In genomic region chr6:163239572-163240340, GRCh38 we compare ENCODE assay signal across 23 cellular contexts.
DNase-seq lines count a peak whose midpoint lies in the region; ATAC-seq, FAIRE-seq and TF ChIP-seq lines count a peak whose summit lies in the region.
"Had no signal": no experiment of that assay in that cellular context is flagged by ENCODE, and none has a peak within 500 bp of the region (broad histone marks: within the 10 kb centered on the region; RNA-seq: fewer than 3 reads in every experiment).

No MANE protein-coding gene starts in this region.

- H3K4me2 ChIP-seq in HepG2 (ENCODE audit: low read depth, low read length): no peak overlapping the region

- FAIRE-seq in HepG2 (lab: Jason Lieb, UNC): no peak
- FAIRE-seq in urothelium cell line (lab: Jason Lieb, UNC): peak; percentile 92
- FAIRE-seq: H54 had no signal

- H3K27me3 ChIP-seq in HepG2 (ENCODE audit: control insufficient read depth in 1 of 2, insufficient read depth in 2 of 2, low read length in 2 of 2) (peaks cover 0 to 2% of the 10 kb centered on the region in 2 experiments; a peak in 1 of 5 replicates), right lobe of liver (no peaks in the 10 kb centered on the region)
- H3K27me3 ChIP-seq: BE2C had no signal

- H3K4me1 Mint-ChIP-seq in natural killer cell treated with Interleukin-12 subunit alpha and Interleukin-12 subunit beta and Interleukin-15 and Interleukin-18, amount 100 ng/mL, for 72 hours (ENCODE audit: low read depth in 2 of 2): no peaks in the 10 kb centered on the region
- H3K4me1 Mint-ChIP-seq: CD8-positive, alpha-beta memory T cell had no signal

- intact Hi-C loops in HepG2 (cut with micrococcal nuclease; ENCODE audit: unreplicated experiment) (no loop called here), right lobe of liver (cut with DNase I) (no loop called here)

- no peaks in the 10 kb centered on the region for H3K9me3 ChIP-seq in HepG2 (ENCODE audit: low read length)
- H3K9me3 ChIP-seq in right lobe of liver: no peaks in the 10 kb centered on the region
- H3K9me3 ChIP-seq: BE2C had no signal

- POLR2A ChIA-PET in HepG2 (lab: Yijun Ruan, JAX): no interaction called here

- H3K27ac ChIP-seq in HepG2 (ENCODE audit: extremely low read length, insufficient read depth, low read length) (no peak overlapping the region), right lobe of liver (no peak overlapping the region), cingulate gyrus (ENCODE audit: low read depth, low read length) (peak overlapping the region; percentile 96)

- TF ChIP-seq CTCF in HepG2 (CRISPR knock-in tag; IDR thresholded peaks at IDR 0.05) (no peak), right lobe of liver (IDR thresholded peaks at IDR 0.05) (no peak)

- no peak for TF ChIP-seq POLR2A in HepG2 (IDR thresholded peaks at IDR 0.05; ENCODE audit: insufficient read depth in 1 of 2, low read depth in 2 of 2, low read length in 2 of 2)
- TF ChIP-seq POLR2A in right lobe of liver (IDR thresholded peaks at IDR 0.05): no peak

- H3K36me3 ChIP-seq in HepG2 (replicated peaks in 1 of 2; ENCODE audit: control insufficient read depth in 1 of 2, insufficient read depth in 2 of 2, low read length in 2 of 2) (no peaks in the 10 kb centered on the region), right lobe of liver (no peaks in the 10 kb centered on the region)
- H3K36me3 ChIP-seq: BE2C had no signal

- H4K20me1 ChIP-seq in HepG2 (ENCODE audit: insufficient read depth, low read length): no peaks in the 10 kb centered on the region

- ATAC-seq in HepG2: no peak
- no peak for ATAC-seq in right lobe of liver
- peak; percentile 46 to 52 for ATAC-seq in natural killer cell treated with Interleukin-12 subunit alpha and Interleukin-12 subunit beta and Interleukin-15 and Interleukin-18, amount 100 ng/mL, for 72 hours
- no peak for ATAC-seq in GM18909 (IDR thresholded peaks at IDR 0.05; ENCODE audit: poor library complexity, unreplicated experiment)

- no peaks in the 10 kb centered on the region for H3K9me3 Mint-ChIP-seq in natural killer cell treated with Interleukin-12 subunit alpha and Interleukin-12 subunit beta and Interleukin-15 and Interleukin-18, amount 100 ng/mL, for 72 hours
- H3K9me3 Mint-ChIP-seq: CD8-positive, alpha-beta memory T cell had no signal

- no peak overlapping the region for H3K9ac ChIP-seq in HepG2 (ENCODE audit: insufficient read depth, low read depth, low read length)

- TF ChIP-seq EP300 in HepG2 (IDR thresholded peaks at IDR 0.05; ENCODE audit: low read depth in 2 of 2, low read length in 2 of 2) (no peak), HepG2 (CRISPR knock-in tag; IDR thresholded peaks at IDR 0.05; ENCODE audit: borderline replicate concordance) (no peak)

- WGBS in HepG2 (ENCODE audit: low lambda C conversion rate): 68% methylated on average over 19 of the region's 19 CpGs
- 86% methylated on average over 18 of the region's 19 CpGs for WGBS in right lobe of liver (ENCODE audit: insufficient coverage, low coverage, low lambda C conversion rate, missing lambda C conversion rate)

- H2AFZ ChIP-seq in HepG2 (ENCODE audit: low read length): no peak overlapping the region

- CTCF ChIA-PET in HepG2 (lab: Yijun Ruan, JAX; ENCODE audit: low intra/inter-chr PET ratio, low total read pairs): no interaction called here

- H3K4me1 ChIP-seq in HepG2 (ENCODE audit: insufficient read depth, low read length) (no peaks in the 10 kb centered on the region), right lobe of liver (no peaks in the 10 kb centered on the region)
- H3K4me1 ChIP-seq: BE2C had no signal

- DNase-seq in HepG2 (ENCODE audit: low spot score): no peak
- no peak for DNase-seq in right lobe of liver
- DNase-seq in natural killer cell treated with Interleukin-12 subunit alpha and Interleukin-12 subunit beta and Interleukin-15 and Interleukin-18, amount 100 ng/mL, for 72 hours (ENCODE audit: low spot score): no peak
- DNase-seq in urothelium cell line (ENCODE audit: low spot score): no peak
- DNase-seq in anterior cingulate cortex (lab: John Stamatoyannopoulos, UW): no peak
- DNase-seq in KG1 (lab: John Stamatoyannopoulos, UW): no peak
- DNase-seq: 8988T; ACHN; BE2C; CD8-positive, alpha-beta memory T cell; DMS153; MV-4-11; NCI-H1105 treated with DMSO at 0.1 percent for 48 hours; NCI-H146; NCI-H1930; NCI-H446; NCI-H524 treated with DMSO at 0.1 percent for 48 hours; NCI-H774; SHP77 had no signal

- BruUV-seq in HepG2 (replicated peaks; lab: Mats Ljungman, UMichigan): no TSS peak

- peaks cover 15 to 38% of the 10 kb centered on the region in 2 donors for H3K27me3 Mint-ChIP-seq in natural killer cell treated with Interleukin-12 subunit alpha and Interleukin-12 subunit beta and Interleukin-15 and Interleukin-18, amount 100 ng/mL, for 72 hours
- H3K27me3 Mint-ChIP-seq: CD8-positive, alpha-beta memory T cell had no signal

- H3K36me3 Mint-ChIP-seq in natural killer cell treated with Interleukin-12 subunit alpha and Interleukin-12 subunit beta and Interleukin-15 and Interleukin-18, amount 100 ng/mL, for 72 hours: no peaks in the 10 kb centered on the region
- H3K36me3 Mint-ChIP-seq: CD14-positive monocyte; CD8-positive, alpha-beta memory T cell had no signal

- no peak overlapping the region for H3K27ac Mint-ChIP-seq in natural killer cell treated with Interleukin-12 subunit alpha and Interleukin-12 subunit beta and Interleukin-15 and Interleukin-18, amount 100 ng/mL, for 72 hours
- H3K27ac Mint-ChIP-seq: CD14-positive monocyte; CD8-positive, alpha-beta memory T cell had no signal

- in situ Hi-C loops in HepG2 (cut with HindIII; ENCODE audit: extremely low pct_ligation_motif_present, low pct_unique_long_range_greater_than_20kb): no loop called here

- H3K79me2 ChIP-seq in HepG2 (ENCODE audit: insufficient read depth, low read length): no peaks in the 10 kb centered on the region

- no peak for TF ChIP-seq RAD21 in HepG2 (CRISPR knock-in tag; IDR thresholded peaks at IDR 0.05)

- H3K4me3 ChIP-seq in HepG2 (replicated peaks in 1 of 3; ENCODE audit: insufficient read depth in 1 of 3, low read depth in 2 of 3, low read length in 3 of 3) (no peak overlapping the region), right lobe of liver (no peak overlapping the region)

- H3K4me3 Mint-ChIP-seq in natural killer cell treated with Interleukin-12 subunit alpha and Interleukin-12 subunit beta and Interleukin-15 and Interleukin-18, amount 100 ng/mL, for 72 hours: no peak overlapping the region
- H3K4me3 Mint-ChIP-seq: CD14-positive monocyte; CD8-positive, alpha-beta memory T cell had no signal

TF ChIP-seq in HepG2, 621 proteins besides CTCF, POLR2A, EP300 and RAD21:
- TF ChIP-seq, protein P1, sequence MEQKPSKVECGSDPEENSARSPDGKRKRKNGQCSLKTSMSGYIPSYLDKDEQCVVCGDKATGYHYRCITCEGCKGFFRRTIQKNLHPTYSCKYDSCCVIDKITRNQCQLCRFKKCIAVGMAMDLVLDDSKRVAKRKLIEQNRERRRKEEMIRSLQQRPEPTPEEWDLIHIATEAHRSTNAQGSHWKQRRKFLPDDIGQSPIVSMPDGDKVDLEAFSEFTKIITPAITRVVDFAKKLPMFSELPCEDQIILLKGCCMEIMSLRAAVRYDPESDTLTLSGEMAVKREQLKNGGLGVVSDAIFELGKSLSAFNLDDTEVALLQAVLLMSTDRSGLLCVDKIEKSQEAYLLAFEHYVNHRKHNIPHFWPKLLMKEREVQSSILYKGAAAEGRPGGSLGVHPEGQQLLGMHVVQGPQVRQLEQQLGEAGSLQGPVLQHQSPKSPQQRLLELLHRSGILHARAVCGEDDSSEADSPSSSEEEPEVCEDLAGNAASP (CRISPR knock-in tag; IDR thresholded peaks at IDR 0.05; ENCODE audit: borderline replicate concordance): no peak
- TF ChIP-seq ZNF710 (CRISPR knock-in tag; IDR thresholded peaks at IDR 0.05; ENCODE audit: borderline replicate concordance) (no peak), JUNB (CRISPR knock-in tag; IDR thresholded peaks at IDR 0.05; ENCODE audit: borderline replicate concordance) (peak; percentile 13; the same call in 1 of the 2 replicates)

Comparison
In these comparisons a context has a peak if more than half of its experiments do, and no peak if none do; other contexts are left out.
1. ATAC-seq: peak in natural killer cell treated with Interleukin-12 subunit alpha and Interleukin-12 subunit beta and Interleukin-15 and Interleukin-18, amount 100 ng/mL, for 72 hours (2 of 2); none in HepG2 (single experiment), right lobe of liver (0 of 4) and GM18909 (single experiment).